Comparison of ENCODE assay signal across 21 cellular contexts in genomic region chr14:96902004-96902403, GRCh38.
DNase-seq lines count a peak whose midpoint lies in the region; ATAC-seq, FAIRE-seq and TF ChIP-seq lines count a peak whose summit lies in the region.
"Had no signal": no experiment of that assay in that cellular context is flagged by ENCODE, and none has a peak within 500 bp of the region (broad histone marks: within the 10 kb centered on the region; RNA-seq: fewer than 3 reads in every experiment).

No MANE protein-coding gene starts in this region.

- no peak overlapping the region for H3K4me3 ChIP-seq in HepG2 (replicated peaks in 1 of 3; ENCODE audit: insufficient read depth in 1 of 3, low read depth in 2 of 3, low read length in 3 of 3)
- H3K4me3 ChIP-seq in right lobe of liver: no peak overlapping the region
- no peak overlapping the region for H3K4me3 ChIP-seq in vagina
- H3K4me3 ChIP-seq in upper lobe of left lung: no peak overlapping the region
- H3K4me3 ChIP-seq: HAP-1 had no signal

- POLR2A ChIA-PET in HepG2 (lab: Yijun Ruan, JAX): no interaction called here
- POLR2A ChIA-PET in activated CD4-positive, alpha-beta memory T cell treated with anti-CD3 and anti-CD28 coated beads for 36 hours (lab: Charles Lee): no interaction called here

- H3K27me3 ChIP-seq in HepG2 (ENCODE audit: control insufficient read depth in 1 of 2, insufficient read depth in 2 of 2, low read length in 2 of 2): no peaks in the 10 kb centered on the region
- H3K27me3 ChIP-seq in right lobe of liver: no peaks in the 10 kb centered on the region
- no peaks in the 10 kb centered on the region for H3K27me3 ChIP-seq in vagina
- H3K27me3 ChIP-seq in upper lobe of left lung: no peaks in the 10 kb centered on the region

- H3K4me3 Mint-ChIP-seq in activated CD4-positive, alpha-beta memory T cell treated with anti-CD3 and anti-CD28 coated beads for 36 hours: no peak overlapping the region
- no peak overlapping the region for H3K4me3 Mint-ChIP-seq in activated naive CD8-positive, alpha-beta T cell treated with anti-CD3 and anti-CD28 coated beads, Interleukin-2, amount 50 U/mL, for 24 hours
- H3K4me3 Mint-ChIP-seq: CD4-positive, alpha-beta T cell had no signal

- TF ChIP-seq RAD21 in HepG2 (CRISPR knock-in tag; IDR thresholded peaks at IDR 0.05): no peak

- no peak overlapping the region for H2AFZ ChIP-seq in HepG2 (ENCODE audit: low read length)

- H3K27me3 Mint-ChIP-seq in activated CD4-positive, alpha-beta memory T cell treated with anti-CD3 and anti-CD28 coated beads for 36 hours: no peaks in the 10 kb centered on the region
- no peaks in the 10 kb centered on the region for H3K27me3 Mint-ChIP-seq in activated naive CD8-positive, alpha-beta T cell treated with anti-CD3 and anti-CD28 coated beads, Interleukin-2, amount 50 U/mL, for 24 hours
- H3K27me3 Mint-ChIP-seq: B cell; CD4-positive, alpha-beta T cell had no signal

- no TSS peak for BruUV-seq in HepG2 (replicated peaks; lab: Mats Ljungman, UMichigan)

- TF ChIP-seq EP300 in HepG2 (IDR thresholded peaks at IDR 0.05; ENCODE audit: low read depth in 2 of 2, low read length in 2 of 2) (no peak), HepG2 (CRISPR knock-in tag; IDR thresholded peaks at IDR 0.05; ENCODE audit: borderline replicate concordance) (no peak), upper lobe of left lung (IDR thresholded peaks at IDR 0.05) (no peak)

- FAIRE-seq in HepG2 (lab: Jason Lieb, UNC): no peak

- H3K4me2 ChIP-seq in HepG2 (ENCODE audit: low read depth, low read length): 0 out of 2 replicates have a peak overlapping the region, but pooled peaks have one; percentile 11

- H3K36me3 ChIP-seq in HepG2 (replicated peaks in 1 of 2; ENCODE audit: control insufficient read depth in 1 of 2, insufficient read depth in 2 of 2, low read length in 2 of 2) (no peaks in the 10 kb centered on the region; a peak in 1 of 5 replicates), right lobe of liver (no peaks in the 10 kb centered on the region), vagina (no peaks in the 10 kb centered on the region), upper lobe of left lung (no peaks in the 10 kb centered on the region)
- H3K36me3 ChIP-seq: HAP-1 had no signal

- H3K36me3 Mint-ChIP-seq in activated CD4-positive, alpha-beta memory T cell treated with anti-CD3 and anti-CD28 coated beads for 36 hours: peaks cover 3% of the 10 kb centered on the region
- H3K36me3 Mint-ChIP-seq in activated naive CD8-positive, alpha-beta T cell treated with anti-CD3 and anti-CD28 coated beads, Interleukin-2, amount 50 U/mL, for 24 hours (ENCODE audit: low read depth): peaks cover 2% of the 10 kb centered on the region

- H3K4me1 Mint-ChIP-seq in activated CD4-positive, alpha-beta memory T cell treated with anti-CD3 and anti-CD28 coated beads for 36 hours (ENCODE audit: low read depth): peaks cover 3% of the 10 kb centered on the region
- H3K4me1 Mint-ChIP-seq in activated naive CD8-positive, alpha-beta T cell treated with anti-CD3 and anti-CD28 coated beads, Interleukin-2, amount 50 U/mL, for 24 hours: no peaks in the 10 kb centered on the region

- CTCF ChIA-PET in HepG2 (lab: Yijun Ruan, JAX; ENCODE audit: low intra/inter-chr PET ratio, low total read pairs): no interaction called here
- CTCF ChIA-PET in activated CD4-positive, alpha-beta memory T cell treated with anti-CD3 and anti-CD28 coated beads for 36 hours (lab: Charles Lee): no interaction called here

- intact Hi-C loops in HepG2 (cut with micrococcal nuclease; ENCODE audit: unreplicated experiment) (no loop called here), right lobe of liver (cut with DNase I) (no loop called here), vagina (cut with DNase I) (no loop called here)
- intact Hi-C loops in activated CD4-positive, alpha-beta memory T cell treated with anti-CD3 and anti-CD28 coated beads for 36 hours (cut with micrococcal nuclease): no loop called here

- TF ChIP-seq CTCF in HepG2 (CRISPR knock-in tag; IDR thresholded peaks at IDR 0.05): no peak
- TF ChIP-seq CTCF in right lobe of liver (IDR thresholded peaks at IDR 0.05): no peak
- no peak for TF ChIP-seq CTCF in vagina (IDR thresholded peaks at IDR 0.05)
- no peak for TF ChIP-seq CTCF in upper lobe of left lung (IDR thresholded peaks at IDR 0.05)

- H3K9ac ChIP-seq in HepG2 (ENCODE audit: insufficient read depth, low read depth, low read length): no peak overlapping the region

- no peak overlapping the region for H3K27ac Mint-ChIP-seq in activated CD4-positive, alpha-beta memory T cell treated with anti-CD3 and anti-CD28 coated beads for 36 hours
- H3K27ac Mint-ChIP-seq in activated naive CD8-positive, alpha-beta T cell treated with anti-CD3 and anti-CD28 coated beads, Interleukin-2, amount 50 U/mL, for 24 hours: no peak overlapping the region
- H3K27ac Mint-ChIP-seq: B cell; CD4-positive, alpha-beta T cell had no signal

- DNase-seq in HepG2 (ENCODE audit: low spot score): no peak
- DNase-seq in right lobe of liver: no peak
- peak; percentile 26 for DNase-seq in NCI-H2227 (lab: John Stamatoyannopoulos, UW; ENCODE audit: unreplicated experiment)
- DNase-seq in astrocyte of the hippocampus (ENCODE audit: low read depth, low spot score): peak; percentile 3
- DNase-seq in vagina (ENCODE audit: extremely low spot score in 2 of 2): peak; percentile 42 to 67
- no peak for DNase-seq in activated CD4-positive, alpha-beta memory T cell treated with anti-CD3 and anti-CD28 coated beads for 36 hours
- DNase-seq in upper lobe of left lung: no peak
- no peak for DNase-seq in activated naive CD8-positive, alpha-beta T cell treated with anti-CD3 and anti-CD28 coated beads, Interleukin-2, amount 50 U/mL, for 24 hours
- DNase-seq: Caco-2; CD4-positive, alpha-beta T cell; EL; NCI-H187; NCI-H2107; NCI-H526 treated with DMSO at 0.1 percent for 48 hours; NK-92 treated with Interleukin-12 subunit alpha and Interleukin-12 subunit beta, amount 100 ng/mL, for 24 hours; OCI-M1; Right ventricle myocardium superior; SW 1271 had no signal

- no peaks in the 10 kb centered on the region for H4K20me1 ChIP-seq in HepG2 (ENCODE audit: insufficient read depth, low read length)

- H3K27ac ChIP-seq in HepG2 (ENCODE audit: extremely low read length, insufficient read depth, low read length) (no peak overlapping the region), right lobe of liver (no peak overlapping the region), vagina (no peak overlapping the region), upper lobe of left lung (no peak overlapping the region)
- H3K27ac ChIP-seq: HL-60 had no signal

- H3K9me3 ChIP-seq in HepG2 (ENCODE audit: low read length) (no peaks in the 10 kb centered on the region), right lobe of liver (no peaks in the 10 kb centered on the region), vagina (no peaks in the 10 kb centered on the region), upper lobe of left lung (no peaks in the 10 kb centered on the region)
- H3K9me3 ChIP-seq: Caco-2, HAP-1 had no signal

- ATAC-seq in HepG2 (peak; percentile 42; the same call in 1 of the 3 replicates), right lobe of liver (no peak), upper lobe of left lung (ENCODE audit: low FRiP score in 2 of 2) (no peak)
- no peak for ATAC-seq in activated naive CD8-positive, alpha-beta T cell treated with anti-CD3 and anti-CD28 coated beads, Interleukin-2, amount 50 U/mL, for 24 hours

- WGBS in HepG2 (ENCODE audit: low lambda C conversion rate): 58% methylated on average over 3 of the region's 3 CpGs
- 80% methylated on average over 1 of the region's 3 CpGs for WGBS in right lobe of liver (ENCODE audit: insufficient coverage, low coverage, low lambda C conversion rate, missing lambda C conversion rate)
- 73 to 78% methylated on average over 3 of the region's 3 CpGs for WGBS in upper lobe of left lung, 2 donors

- H3K9me3 Mint-ChIP-seq in activated CD4-positive, alpha-beta memory T cell treated with anti-CD3 and anti-CD28 coated beads for 36 hours: no peaks in the 10 kb centered on the region
- H3K9me3 Mint-ChIP-seq in activated naive CD8-positive, alpha-beta T cell treated with anti-CD3 and anti-CD28 coated beads, Interleukin-2, amount 50 U/mL, for 24 hours: no peaks in the 10 kb centered on the region
- H3K9me3 Mint-ChIP-seq: CD4-positive, alpha-beta T cell had no signal

- H3K79me2 ChIP-seq in HepG2 (ENCODE audit: insufficient read depth, low read length): no peaks in the 10 kb centered on the region

- H3K4me1 ChIP-seq in HepG2 (ENCODE audit: insufficient read depth, low read length): peaks cover 12% of the 10 kb centered on the region
- no peaks in the 10 kb centered on the region for H3K4me1 ChIP-seq in right lobe of liver
- no peaks in the 10 kb centered on the region for H3K4me1 ChIP-seq in vagina
- H3K4me1 ChIP-seq in upper lobe of left lung: peaks cover 0 to 9% (median 0%) of the 10 kb centered on the region in 4 donors
- H3K4me1 ChIP-seq: HAP-1 had no signal

- in situ Hi-C loops in HepG2 (cut with HindIII; ENCODE audit: extremely low pct_ligation_motif_present, low pct_unique_long_range_greater_than_20kb): no loop called here

- TF ChIP-seq POLR2A in HepG2 (IDR thresholded peaks at IDR 0.05; ENCODE audit: insufficient read depth in 1 of 2, low read depth in 2 of 2, low read length in 2 of 2): no peak
- TF ChIP-seq POLR2A in right lobe of liver (IDR thresholded peaks at IDR 0.05): no peak
- no peak for TF ChIP-seq POLR2A in vagina (IDR thresholded peaks at IDR 0.05)
- TF ChIP-seq POLR2A in upper lobe of left lung (IDR thresholded peaks at IDR 0.05): no peak

TF ChIP-seq in HepG2, 621 proteins besides CTCF, POLR2A, EP300 and RAD21:
- TF ChIP-seq BATF2 (CRISPR knock-in tag; IDR thresholded peaks at IDR 0.05): no peak
- TF ChIP-seq ZNF644 (CRISPR knock-in tag; IDR thresholded peaks at IDR 0.05; ENCODE audit: low read depth): 0 out of 2 replicates have a peak, but pooled peaks have one; percentile 24
TF ChIP-seq in HepG2: peak in this region for 1.

Comparison
In these comparisons a context has a peak if more than half of its experiments do, and no peak if none do; other contexts are left out.
1. DNase-seq: peak in NCI-H2227 (single experiment), astrocyte of the hippocampus (single experiment) and vagina (2 of 2); none in HepG2 (single experiment), right lobe of liver (0 of 3), activated CD4-positive, alpha-beta memory T cell treated with anti-CD3 and anti-CD28 coated beads for 36 hours (single experiment), upper lobe of left lung (0 of 2) and activated naive CD8-positive, alpha-beta T cell treated with anti-CD3 and anti-CD28 coated beads, Interleukin-2, amount 50 U/mL, for 24 hours (single experiment).